In genomic region chr10:60490013-60490412, GRCh38 we compare ENCODE assay signal across 25 cellular contexts.
DNase-seq lines count a peak whose midpoint lies in the region; ATAC-seq and TF ChIP-seq lines count a peak whose summit lies in the region.
"Had no signal": no experiment of that assay in that cellular context is flagged by ENCODE, and none has a peak within 500 bp of the region (broad histone marks: within the 10 kb centered on the region; RNA-seq: fewer than 3 reads in every experiment).

No MANE protein-coding gene starts in this region.

- TF ChIP-seq CTCF in AG09309 (IDR thresholded peaks at IDR 0.05; ENCODE audit: control insufficient read depth, insufficient read depth, low read depth, low read length, missing control alignments) (no peak), astrocyte of the spinal cord (IDR thresholded peaks at IDR 0.05; ENCODE audit: low read depth, low read length) (no peak), lower leg skin (IDR thresholded peaks at IDR 0.05) (no peak)

- in situ Hi-C loops in astrocyte of the spinal cord (cut with HindIII; ENCODE audit: low sequenced_read_pairs): no loop called here

- no peak overlapping the region for H3K4me3 ChIP-seq in AG09309 (ENCODE audit: control insufficient read depth, low read depth, low read length)
- H3K4me3 ChIP-seq in astrocyte of the spinal cord (ENCODE audit: low read depth, low read length): no peak overlapping the region
- no peak overlapping the region for H3K4me3 ChIP-seq in lower leg skin (ENCODE audit: low read depth, poor library complexity, severe bottlenecking)
- H3K4me3 ChIP-seq: ascending aorta, colonic mucosa, SK-N-MC had no signal

- no peak for ATAC-seq in GM21717 (IDR thresholded peaks at IDR 0.05; ENCODE audit: unreplicated experiment)
- no peak for ATAC-seq in HG02759 (IDR thresholded peaks at IDR 0.05; ENCODE audit: unreplicated experiment)
- ATAC-seq: activated CD8-positive, alpha-beta T cell treated with anti-CD3 and anti-CD28 coated beads for 36 hours; stimulated activated effector memory CD8-positive, alpha-beta T cell treated with anti-CD3 and anti-CD28 coated beads, Interleukin-12 subunit alpha, Interleukin-12 subunit beta, amount 100 ng/mL, for 72 hours had no signal

- 43 to 49% methylated on average over 3 of the region's 3 CpGs for WGBS in lower leg skin, 2 donors

- DNase-seq in AG09309 (ENCODE audit: low read depth): peak; percentile 21
- peak; percentile 22 for DNase-seq in NCI-H226
- peak; percentile 62 for DNase-seq in astrocyte of the spinal cord (ENCODE audit: low read depth, low spot score)
- peak; percentile 51 for DNase-seq in kidney tubule cell (ENCODE audit: low spot score)
- no peak for DNase-seq in head of caudate nucleus
- DNase-seq in lower leg skin (ENCODE audit: low spot score in 2 of 2): no peak
- DNase-seq: activated CD4-positive, CD25-positive, alpha-beta regulatory T cell; activated CD8-positive, alpha-beta T cell treated with anti-CD3 and anti-CD28 coated beads for 36 hours; activated naive CD4-positive, alpha-beta T cell; CD4-positive, alpha-beta T cell; colonic mucosa; endodermal cell; hippocampal formation; islet precursor cell; Kasumi-1; mesendoderm; NCI-H1105 treated with DMSO at 0.1 percent for 48 hours; NCI-H2081 treated with DMSO at 0.1 percent for 48 hours; NK-92 treated with Interleukin-12 subunit alpha and Interleukin-12 subunit beta, amount 100 ng/mL, for 24 hours; RPMI8226 had no signal

- intact Hi-C loops in head of caudate nucleus (cut with DNase I): no loop called here
- intact Hi-C loops in lower leg skin (cut with DNase I; ENCODE audit: low total_unique reads): no loop called here

- TF ChIP-seq POLR2A in lower leg skin (IDR thresholded peaks at IDR 0.05): no peak

Comparison
In these comparisons a context has a peak if more than half of its experiments do, and no peak if none do; other contexts are left out.
1. DNase-seq: peak in AG09309 (single experiment), NCI-H226 (single experiment), astrocyte of the spinal cord (single experiment) and kidney tubule cell (single experiment); none in head of caudate nucleus (0 of 42) and lower leg skin (0 of 2).